ENCODE assay signal across 22 cellular contexts in the genomic region with DNA sequence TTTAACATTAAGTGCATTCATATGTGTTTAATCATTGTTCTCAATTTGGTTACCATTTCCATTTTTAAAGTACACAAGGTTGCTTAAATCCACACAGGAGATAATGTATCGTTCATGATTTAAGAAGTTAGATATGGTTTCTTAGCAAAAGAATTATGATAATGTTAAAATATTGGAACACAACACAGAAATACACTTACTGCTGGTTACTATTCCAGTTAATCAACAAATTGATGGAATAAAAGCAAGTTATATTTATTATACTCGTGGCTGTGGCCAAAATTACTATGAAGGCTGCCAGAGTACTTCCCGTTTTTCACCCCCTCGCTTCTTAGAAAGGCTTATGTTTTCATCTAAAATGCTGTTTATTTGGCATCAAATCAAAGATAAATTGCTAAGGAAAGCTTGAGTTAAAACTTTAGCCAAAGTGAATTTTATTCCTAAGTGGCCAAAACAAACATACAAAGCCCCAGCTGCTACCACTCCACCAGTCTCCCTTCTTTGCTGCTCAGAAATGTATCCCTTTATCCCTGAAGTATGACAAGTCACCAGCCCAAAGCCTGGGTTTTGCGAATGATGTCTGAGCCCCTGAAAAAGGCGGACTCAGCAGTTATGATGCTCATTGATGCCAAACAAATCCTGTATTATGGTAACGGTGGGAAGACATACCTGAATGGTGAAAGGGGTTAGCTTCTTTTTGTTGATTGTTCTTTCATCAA. TPM values are rescaled to one million over a fixed set of nuclear protein-coding genes. Genes with fewer than 3 reads are reported as not detected.
DNase-seq lines count a peak whose midpoint lies in the region; ATAC-seq and TF ChIP-seq lines count a peak whose summit lies in the region.
"Had no signal": no experiment of that assay in that cellular context is flagged by ENCODE, and none has a peak within 500 bp of the region (broad histone marks: within the 10 kb centered on the region; RNA-seq: fewer than 3 reads in every experiment).

No MANE protein-coding gene starts in this region.

- peaks cover 57% of the 10 kb centered on the region for H3K4me1 Mint-ChIP-seq in activated CD4-positive, alpha-beta memory T cell treated with anti-CD3 and anti-CD28 coated beads for 36 hours (ENCODE audit: low read depth)
- H3K4me1 Mint-ChIP-seq in activated CD4-positive, alpha-beta memory T cell treated with anti-CD3 and anti-CD28 coated beads, Interleukin-2, amount 10 ng/mL, durations not matched to agents 7 days and 5 days, result peaks cover 53% of the 10 kb centered on the region
- peaks cover 42% of the 10 kb centered on the region for H3K4me1 Mint-ChIP-seq in CD8-positive, alpha-beta T cell (ENCODE audit: low read depth)
- H3K4me1 Mint-ChIP-seq in activated T-helper 17 cell treated with anti-CD3 and anti-CD28 coated beads, Interleukin-2, amount 50 U/mL, for 72 hours, result peaks cover 52% of the 10 kb centered on the region
- H3K4me1 Mint-ChIP-seq in memory B cell, result peaks cover 8% of the 10 kb centered on the region

- H3K9me3 Mint-ChIP-seq in activated CD4-positive, alpha-beta memory T cell treated with anti-CD3 and anti-CD28 coated beads for 36 hours, result no peaks in the 10 kb centered on the region
- no peaks in the 10 kb centered on the region for H3K9me3 Mint-ChIP-seq in activated CD4-positive, alpha-beta memory T cell treated with anti-CD3 and anti-CD28 coated beads, Interleukin-2, amount 10 ng/mL, durations not matched to agents 7 days and 5 days
- no peaks in the 10 kb centered on the region for H3K9me3 Mint-ChIP-seq in CD8-positive, alpha-beta T cell
- no peaks in the 10 kb centered on the region for H3K9me3 Mint-ChIP-seq in activated T-helper 17 cell treated with anti-CD3 and anti-CD28 coated beads, Interleukin-2, amount 50 U/mL, for 72 hours
- H3K9me3 Mint-ChIP-seq in memory B cell, result no peaks in the 10 kb centered on the region
- H3K9me3 Mint-ChIP-seq: stimulated activated naive CD8-positive, alpha-beta T cell treated with anti-CD3 and anti-CD28 coated beads, Interleukin-15, amount 100 ng/mL, for 72 hours had no signal

- no peaks in the 10 kb centered on the region for H3K9me3 ChIP-seq in CD8-positive, alpha-beta T cell (ENCODE audit: low read length)
- H3K9me3 ChIP-seq: Caco-2, gastroesophageal sphincter, sigmoid colon, upper lobe of left lung had no signal

- CTCF ChIA-PET in activated CD4-positive, alpha-beta memory T cell treated with anti-CD3 and anti-CD28 coated beads for 36 hours (lab: Charles Lee), result interaction anchor here (0.8 to 1.2 kb wide), 2 partner anchors 28 to 135 kb away, joined by 3 read pairs; no protein-coding TSS in a partner anchor
- CTCF ChIA-PET in activated CD4-positive, alpha-beta memory T cell treated with anti-CD3 and anti-CD28 coated beads, Interleukin-2, amount 10 ng/mL, durations not matched to agents 7 days and 5 days (lab: Charles Lee), result interaction anchor here (0.6 to 2.2 kb wide), 2 partner anchors 27 to 398 kb away, joined by 3 to 9 read pairs; no protein-coding TSS in a partner anchor
- CTCF ChIA-PET in CD8-positive, alpha-beta T cell (lab: Charles Lee), result interaction anchor here (1.0 to 9.1 kb wide), 6 partner anchors 12 to 166 kb away, joined by 3 to 148 read pairs (median 4); no protein-coding TSS in a partner anchor

- no peak for TF ChIP-seq CTCF in CD8-positive, alpha-beta T cell (IDR thresholded peaks at IDR 0.05)

- no peak overlapping the region for H3K4me3 ChIP-seq in CD8-positive, alpha-beta T cell (ENCODE audit: low read depth, low read length)
- H3K4me3 ChIP-seq: gastroesophageal sphincter, sigmoid colon, upper lobe of left lung had no signal

- no peaks in the 10 kb centered on the region for H3K27me3 Mint-ChIP-seq in activated CD4-positive, alpha-beta memory T cell treated with anti-CD3 and anti-CD28 coated beads for 36 hours
- no peaks in the 10 kb centered on the region for H3K27me3 Mint-ChIP-seq in activated CD4-positive, alpha-beta memory T cell treated with anti-CD3 and anti-CD28 coated beads, Interleukin-2, amount 10 ng/mL, durations not matched to agents 7 days and 5 days
- H3K27me3 Mint-ChIP-seq in CD8-positive, alpha-beta T cell (ENCODE audit: low read depth), result no peaks in the 10 kb centered on the region
- H3K27me3 Mint-ChIP-seq in activated T-helper 17 cell treated with anti-CD3 and anti-CD28 coated beads, Interleukin-2, amount 50 U/mL, for 72 hours, result no peaks in the 10 kb centered on the region
- H3K27me3 Mint-ChIP-seq in memory B cell, result no peaks in the 10 kb centered on the region
- H3K27me3 Mint-ChIP-seq: stimulated activated naive CD8-positive, alpha-beta T cell treated with anti-CD3 and anti-CD28 coated beads, Interleukin-15, amount 100 ng/mL, for 72 hours had no signal

- H3K27me3 ChIP-seq in CD8-positive, alpha-beta T cell (ENCODE audit: insufficient read depth, low read length), result no peaks in the 10 kb centered on the region
- H3K27me3 ChIP-seq: gastroesophageal sphincter, sigmoid colon, upper lobe of left lung had no signal

- no peak for ATAC-seq in CD8-positive, alpha-beta T cell
- no peak for ATAC-seq in activated T-helper 17 cell treated with anti-CD3 and anti-CD28 coated beads, Interleukin-2, amount 50 U/mL, for 72 hours (replicated peaks)
- no peak for ATAC-seq in memory B cell (ENCODE audit: low read depth)
- ATAC-seq in GM19397 (IDR thresholded peaks at IDR 0.05; ENCODE audit: unreplicated experiment), result no peak
- ATAC-seq: gastroesophageal sphincter; stimulated activated naive CD8-positive, alpha-beta T cell treated with anti-CD3 and anti-CD28 coated beads, Interleukin-15, amount 100 ng/mL, for 72 hours had no signal

- intact Hi-C loops in activated CD4-positive, alpha-beta memory T cell treated with anti-CD3 and anti-CD28 coated beads for 36 hours (cut with micrococcal nuclease), result no loop called here
- intact Hi-C loops in CD8-positive, alpha-beta T cell (cut with DNase I, micrococcal nuclease), result loop anchor here in 1 of 2 experiments (5.0 kb wide), 1 partner anchor 33 kb away; no protein-coding TSS in a partner anchor

- peak overlapping the region; percentile 57 for H3K27ac Mint-ChIP-seq in activated CD4-positive, alpha-beta memory T cell treated with anti-CD3 and anti-CD28 coated beads for 36 hours
- H3K27ac Mint-ChIP-seq in activated CD4-positive, alpha-beta memory T cell treated with anti-CD3 and anti-CD28 coated beads, Interleukin-2, amount 10 ng/mL, durations not matched to agents 7 days and 5 days, result no peak overlapping the region
- H3K27ac Mint-ChIP-seq in CD8-positive, alpha-beta T cell, result peak overlapping the region; percentile 66
- peak overlapping the region; percentile 91 for H3K27ac Mint-ChIP-seq in activated T-helper 17 cell treated with anti-CD3 and anti-CD28 coated beads, Interleukin-2, amount 50 U/mL, for 72 hours
- peak overlapping the region; percentile 78 for H3K27ac Mint-ChIP-seq in memory B cell

- H3K4me3 Mint-ChIP-seq in activated CD4-positive, alpha-beta memory T cell treated with anti-CD3 and anti-CD28 coated beads for 36 hours, result no peak overlapping the region
- H3K4me3 Mint-ChIP-seq in activated CD4-positive, alpha-beta memory T cell treated with anti-CD3 and anti-CD28 coated beads, Interleukin-2, amount 10 ng/mL, durations not matched to agents 7 days and 5 days, result no peak overlapping the region
- H3K4me3 Mint-ChIP-seq in CD8-positive, alpha-beta T cell, result no peak overlapping the region
- no peak overlapping the region for H3K4me3 Mint-ChIP-seq in activated T-helper 17 cell treated with anti-CD3 and anti-CD28 coated beads, Interleukin-2, amount 50 U/mL, for 72 hours
- H3K4me3 Mint-ChIP-seq in memory B cell, result no peak overlapping the region
- H3K4me3 Mint-ChIP-seq: stimulated activated naive CD8-positive, alpha-beta T cell treated with anti-CD3 and anti-CD28 coated beads, Interleukin-15, amount 100 ng/mL, for 72 hours had no signal

- no peak for DNase-seq in activated CD4-positive, alpha-beta memory T cell treated with anti-CD3 and anti-CD28 coated beads for 36 hours
- no peak for DNase-seq in activated CD4-positive, alpha-beta memory T cell treated with anti-CD3 and anti-CD28 coated beads, Interleukin-2, amount 10 ng/mL, durations not matched to agents 7 days and 5 days
- no peak for DNase-seq in CD8-positive, alpha-beta T cell
- no peak for DNase-seq in memory B cell (ENCODE audit: low spot score in 2 of 2)
- no peak for DNase-seq in NCI-H510A treated with DMSO at 0.1 percent for 48 hours (lab: John Stamatoyannopoulos, UW)
- no peak for DNase-seq in NK-92 (lab: John Stamatoyannopoulos, UW; ENCODE audit: unreplicated experiment)
- DNase-seq: Caco-2; EL; H7; midbrain; MM.1S; NCI-H187; NCI-H446; nucleus accumbens; sigmoid colon; stimulated activated naive CD8-positive, alpha-beta T cell treated with anti-CD3 and anti-CD28 coated beads, Interleukin-15, amount 100 ng/mL, for 72 hours; T-helper 1 cell; upper lobe of left lung had no signal

- POLR2A ChIA-PET in activated CD4-positive, alpha-beta memory T cell treated with anti-CD3 and anti-CD28 coated beads for 36 hours (lab: Charles Lee), result no interaction called here
- POLR2A ChIA-PET in activated CD4-positive, alpha-beta memory T cell treated with anti-CD3 and anti-CD28 coated beads, Interleukin-2, amount 10 ng/mL, durations not matched to agents 7 days and 5 days (lab: Charles Lee), result interaction anchor here (1.9 to 8.3 kb wide), 2 partner anchors 14 to 16 kb away, joined by 7 to 68 read pairs; no protein-coding TSS in a partner anchor
- POLR2A ChIA-PET in CD8-positive, alpha-beta T cell (lab: Charles Lee), result interaction anchor here (1.1 to 1.4 kb wide), 2 partner anchors 140 to 141 kb away, joined by 3 to 6 read pairs; no protein-coding TSS in a partner anchor

- H3K27ac ChIP-seq in CD8-positive, alpha-beta T cell (ENCODE audit: low read depth, low read length), result no peak overlapping the region
- H3K27ac ChIP-seq: gastroesophageal sphincter, sigmoid colon, upper lobe of left lung had no signal

- peaks cover 82% of the 10 kb centered on the region for H3K36me3 ChIP-seq in CD8-positive, alpha-beta T cell (ENCODE audit: insufficient read depth, low read length)
- H3K36me3 ChIP-seq: gastroesophageal sphincter, sigmoid colon had no signal

- peaks cover 85% of the 10 kb centered on the region for H3K36me3 Mint-ChIP-seq in activated CD4-positive, alpha-beta memory T cell treated with anti-CD3 and anti-CD28 coated beads for 36 hours
- H3K36me3 Mint-ChIP-seq in activated CD4-positive, alpha-beta memory T cell treated with anti-CD3 and anti-CD28 coated beads, Interleukin-2, amount 10 ng/mL, durations not matched to agents 7 days and 5 days (ENCODE audit: low read depth), result peaks cover 90% of the 10 kb centered on the region
- H3K36me3 Mint-ChIP-seq in CD8-positive, alpha-beta T cell, result peaks cover 90% of the 10 kb centered on the region
- H3K36me3 Mint-ChIP-seq in activated T-helper 17 cell treated with anti-CD3 and anti-CD28 coated beads, Interleukin-2, amount 50 U/mL, for 72 hours (ENCODE audit: low read depth), result peaks cover 100% of the 10 kb centered on the region
- peaks cover 43% of the 10 kb centered on the region for H3K36me3 Mint-ChIP-seq in memory B cell

- peaks cover 10% of the 10 kb centered on the region for H3K4me1 ChIP-seq in CD8-positive, alpha-beta T cell (ENCODE audit: insufficient read depth, low read length)
- H3K4me1 ChIP-seq: Caco-2, gastroesophageal sphincter, sigmoid colon, upper lobe of left lung had no signal

RNA-seq across cellular contexts. Expression of gene LCP1, which starts 27.7 kb away (rescaled TPM):
- total RNA-seq in activated CD4-positive, alpha-beta memory T cell treated with anti-CD3 and anti-CD28 coated beads for 36 hours, result 1,000 to 10,000 TPM; 1,012 to 1,022 TPM
- 1,000 to 10,000 TPM; 1,272 to 1,280 TPM for total RNA-seq in activated CD4-positive, alpha-beta memory T cell treated with anti-CD3 and anti-CD28 coated beads, Interleukin-2, amount 10 ng/mL, durations not matched to agents 7 days and 5 days
- 100 to 1,000 TPM; 241 to 252 TPM for total RNA-seq in CD8-positive, alpha-beta T cell
- 100 to 1,000 TPM; 727 to 916 TPM for total RNA-seq in activated T-helper 17 cell treated with anti-CD3 and anti-CD28 coated beads, Interleukin-2, amount 50 U/mL, for 72 hours

RNA-seq across cellular contexts. Expression of gene CPB2, which starts 49.5 kb away (rescaled TPM):
- total RNA-seq in activated CD4-positive, alpha-beta memory T cell treated with anti-CD3 and anti-CD28 coated beads for 36 hours, result not detected
- not detected for total RNA-seq in activated CD4-positive, alpha-beta memory T cell treated with anti-CD3 and anti-CD28 coated beads, Interleukin-2, amount 10 ng/mL, durations not matched to agents 7 days and 5 days
- total RNA-seq in CD8-positive, alpha-beta T cell, result not detected
- not detected for total RNA-seq in activated T-helper 17 cell treated with anti-CD3 and anti-CD28 coated beads, Interleukin-2, amount 50 U/mL, for 72 hours
- total RNA-seq: bronchial epithelial cell, gastroesophageal sphincter, H7, sigmoid colon had no signal

RNA-seq across cellular contexts. Expression of gene LRRC63, which starts 57.4 kb away (rescaled TPM):
- total RNA-seq in activated CD4-positive, alpha-beta memory T cell treated with anti-CD3 and anti-CD28 coated beads for 36 hours, result under 1 TPM; 0.45 to 0.63 TPM
- total RNA-seq in activated CD4-positive, alpha-beta memory T cell treated with anti-CD3 and anti-CD28 coated beads, Interleukin-2, amount 10 ng/mL, durations not matched to agents 7 days and 5 days, result 1 to 10 TPM in 1 of 2 experiments, under 1 TPM in 1; 0.83 to 1.1 TPM
- total RNA-seq in CD8-positive, alpha-beta T cell, result under 1 TPM; 0.22 to 0.31 TPM
- 1 to 10 TPM; 1.0 to 1.3 TPM for total RNA-seq in activated T-helper 17 cell treated with anti-CD3 and anti-CD28 coated beads, Interleukin-2, amount 50 U/mL, for 72 hours
- total RNA-seq: bronchial epithelial cell, Caco-2, gastroesophageal sphincter, H7, sigmoid colon had no signal
